ENCODE assay signal across 9 cellular contexts in the genomic region with DNA sequence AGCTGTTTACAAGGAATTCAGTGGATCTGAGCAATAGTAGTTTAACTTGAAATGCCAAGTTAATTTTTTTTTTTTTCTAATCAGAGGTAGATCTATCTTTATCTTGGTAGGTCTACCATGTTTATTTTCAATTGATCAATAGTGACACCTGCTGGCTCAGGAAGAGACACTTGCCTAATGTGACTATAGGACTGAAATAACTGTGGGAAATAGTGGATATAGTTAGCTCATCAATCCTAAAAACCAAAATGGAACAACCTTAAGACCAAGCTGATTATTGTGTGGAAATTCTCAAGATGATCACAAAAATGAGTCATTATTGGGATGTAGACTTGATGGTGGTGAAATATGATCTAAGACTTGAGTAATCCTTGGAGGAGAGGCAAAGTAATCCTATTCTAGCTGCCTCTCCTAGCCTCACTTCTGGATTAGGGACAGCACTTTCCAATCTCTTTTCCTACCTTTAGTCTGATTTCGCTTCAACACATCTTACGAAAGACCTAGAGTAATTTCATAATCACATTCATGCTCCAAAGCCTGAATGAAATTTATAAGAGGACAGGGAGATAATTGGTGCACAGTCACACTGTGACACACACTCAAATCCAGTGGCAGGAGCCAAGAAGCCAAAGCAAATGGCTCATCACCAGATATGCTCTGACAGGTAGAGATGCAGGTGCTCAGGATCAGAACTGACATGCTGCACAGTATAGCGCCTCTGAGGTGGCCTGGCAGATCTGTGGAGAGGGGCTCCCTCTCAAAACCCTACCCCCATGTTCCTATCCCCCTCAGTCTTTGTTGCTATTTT.
DNase-seq lines count a peak whose midpoint lies in the region; ATAC-seq and TF ChIP-seq lines count a peak whose summit lies in the region.
"Had no signal": no experiment of that assay in that cellular context is flagged by ENCODE, and none has a peak within 500 bp of the region (broad histone marks: within the 10 kb centered on the region; RNA-seq: fewer than 3 reads in every experiment).

No MANE protein-coding gene starts in this region.

- ATAC-seq in GM21529 (IDR thresholded peaks at IDR 0.05; ENCODE audit: unreplicated experiment) = peak; percentile 79
- no peak for ATAC-seq in HG03139 (IDR thresholded peaks at IDR 0.05; ENCODE audit: unreplicated experiment)

- no peak for TF ChIP-seq POLR2A in adrenal gland (IDR thresholded peaks at IDR 0.05)

- no peaks in the 10 kb centered on the region for H3K27me3 ChIP-seq in adrenal gland
- H3K27me3 ChIP-seq: pancreas had no signal

- DNase-seq in Daoy (ENCODE audit: low read depth) = peak; percentile 40
- peak; percentile 15 for DNase-seq in NCI-H1105 (lab: John Stamatoyannopoulos, UW)
- no peak for DNase-seq in adrenal gland
- peak; percentile 73 for DNase-seq in kidney tubule cell (ENCODE audit: low spot score)
- DNase-seq in NCI-H187 treated with DMSO at 0.1 percent for 48 hours (lab: John Stamatoyannopoulos, UW) = no peak
- no peak for DNase-seq in islet precursor cell
- DNase-seq: pancreas had no signal

- no peak overlapping the region for H3K27ac ChIP-seq in adrenal gland
- H3K27ac ChIP-seq: pancreas had no signal

- TF ChIP-seq CTCF in adrenal gland (IDR thresholded peaks at IDR 0.05) = peak in 4 of 6 experiments; percentile 15 to 42 (median 32)

- H3K9me3 ChIP-seq in adrenal gland (replicated peaks in 1 of 3) = no peaks in the 10 kb centered on the region
- H3K9me3 ChIP-seq: pancreas had no signal

- no peak overlapping the region for H3K4me3 ChIP-seq in adrenal gland
- H3K4me3 ChIP-seq: pancreas had no signal

- intact Hi-C loops in adrenal gland (cut with DNase I) = no loop called here

- 78 to 91% (median 84%) methylated on average over 3 of the region's 3 CpGs for WGBS in adrenal gland, 4 donors

- H3K4me1 ChIP-seq in adrenal gland (replicated peaks in 1 of 2) = no peaks in the 10 kb centered on the region
- H3K4me1 ChIP-seq: pancreas had no signal

- no peaks in the 10 kb centered on the region for H3K36me3 ChIP-seq in adrenal gland (replicated peaks in 1 of 2)
- H3K36me3 ChIP-seq: pancreas had no signal

Comparison
In these comparisons a context has a peak if more than half of its experiments do, and no peak if none do; other contexts are left out.
1. DNase-seq: peak in Daoy (single experiment), NCI-H1105 (single experiment) and kidney tubule cell (single experiment); none in adrenal gland (0 of 7), NCI-H187 treated with DMSO at 0.1 percent for 48 hours (single experiment) and islet precursor cell (single experiment).